Comparison of ENCODE assay signal across 1 cellular context in genomic region chr2:241702155-241702404, GRCh38.
TF ChIP-seq lines count a peak whose summit lies in the region.

No MANE protein-coding gene starts in this region.

TF ChIP-seq in GM12878, 131 proteins besides CTCF, POLR2A, EP300 and RAD21:
- TF ChIP-seq CREB1 (IDR thresholded peaks at IDR 0.05; ENCODE audit: low read depth), result 0 out of 2 replicates have a peak, but pooled peaks have one; percentile 17
- no peak for TF ChIP-seq IRF4 (IDR thresholded peaks at IDR 0.05; ENCODE audit: low read depth, low read length)
- no peak for TF ChIP-seq POLR2AphosphoS5 (IDR thresholded peaks at IDR 0.05; ENCODE audit: low read length)
- TF ChIP-seq RUNX3 (IDR thresholded peaks at IDR 0.05; ENCODE audit: low read length), result no peak
- no peak for TF ChIP-seq RB1 (IDR thresholded peaks at IDR 0.05; ENCODE audit: borderline replicate concordance)
- TF ChIP-seq KAT2A (conservative IDR thresholded peaks at IDR 0.05; ENCODE audit: control insufficient read depth, low read depth, low read length), result no peak
- no peak for TF ChIP-seq GATAD2B (conservative IDR thresholded peaks at IDR 0.05; ENCODE audit: low read depth)
TF ChIP-seq in GM12878: peak in this region for 1.
